Comparison of ENCODE assay signal across 34 cellular contexts in the genomic region with DNA sequence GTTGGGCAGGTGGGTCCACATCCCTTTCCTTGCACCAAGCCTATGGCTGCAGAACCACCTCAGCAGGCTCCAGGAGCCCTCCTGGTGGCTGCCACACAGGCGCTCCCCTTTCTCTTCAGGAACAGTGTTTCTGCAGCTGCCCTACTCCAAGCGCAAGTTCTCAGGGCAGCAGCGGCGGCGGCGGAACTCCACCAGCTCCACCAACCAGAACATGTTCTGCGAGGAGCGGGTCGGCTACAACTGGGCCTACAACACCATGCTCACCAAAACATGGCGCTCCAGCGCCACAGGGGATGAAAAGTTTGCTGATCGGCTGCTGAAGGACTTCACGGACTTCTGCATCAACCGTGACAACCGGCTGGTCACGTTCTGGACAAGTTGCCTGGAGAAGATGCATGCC.
"Had no signal": no experiment of that assay in that cellular context is flagged by ENCODE, and none has a peak within 500 bp of the region (broad histone marks: within the 10 kb centered on the region; RNA-seq: fewer than 3 reads in every experiment).

No MANE protein-coding gene starts in this region.

- DNase-seq: Karpas-422, Kasumi-1, MG63, MM.1S, MV-4-11, NCI-H1048, NCI-H1092, NCI-H1092 treated with DMSO at 0.1 percent for 48 hours, NCI-H1105, NCI-H1105 treated with DMSO at 0.1 percent for 48 hours, NCI-H1417, NCI-H1417 treated with DMSO at 0.1 percent for 48 hours, NCI-H1436, NCI-H1436 treated with DMSO at 0.1 percent for 48 hours, NCI-H146, NCI-H1694, NCI-H1694 treated with DMSO at 0.1 percent for 48 hours, NCI-H187, NCI-H187 treated with DMSO at 0.1 percent for 48 hours, NCI-H1930, NCI-H2029, NCI-H2029 treated with DMSO at 0.1 percent for 48 hours, NCI-H2081, NCI-H2081 treated with DMSO at 0.1 percent for 48 hours, NCI-H2107, NCI-H2171, NCI-H2171 treated with DMSO at 0.1 percent for 48 hours, NCI-H2227 treated with DMSO at 0.1 percent for 48 hours, NCI-H226, NCI-H345, NCI-H446, NCI-H446 treated with DMSO at 0.1 percent for 48 hours, NCI-H510A had no signal

- H3K27ac ChIP-seq: KMS-11 had no signal

- H3K9ac ChIP-seq: KMS-11 had no signal

- H3K4me3 ChIP-seq: MG63 had no signal

- H3K27me3 ChIP-seq: MG63 had no signal

- H3K9me3 ChIP-seq: MG63 had no signal
